ENCODE assay signal across 28 cellular contexts in the genomic region with DNA sequence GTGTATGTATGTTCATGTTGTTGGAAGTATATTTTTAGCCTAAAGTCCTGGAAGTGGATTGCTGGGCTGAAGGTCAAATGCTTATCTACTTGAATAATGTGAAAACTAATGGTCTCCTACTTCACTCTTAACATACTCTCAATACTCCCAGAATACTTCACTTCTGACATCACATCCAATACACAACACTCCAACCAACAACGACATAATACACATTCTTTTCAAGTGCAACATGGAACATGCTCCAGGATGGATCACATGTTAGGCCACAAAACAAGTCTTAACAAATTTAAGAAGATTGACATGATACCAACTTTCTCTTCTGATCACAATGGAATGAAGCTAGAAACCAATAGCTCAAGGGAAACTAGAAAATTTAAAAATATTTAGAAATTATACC.
"Had no signal": no experiment of that assay in that cellular context is flagged by ENCODE, and none has a peak within 500 bp of the region (broad histone marks: within the 10 kb centered on the region; RNA-seq: fewer than 3 reads in every experiment).

No MANE protein-coding gene starts in this region.

- H3K27ac ChIP-seq: WERI-Rb-1 had no signal

- H3K36me3 Mint-ChIP-seq: activated naive CD8-positive, alpha-beta T cell treated with anti-CD3 and anti-CD28 coated beads for 36 hours had no signal

- ATAC-seq: activated CD8-positive, alpha-beta T cell treated with anti-CD3 and anti-CD28 coated beads for 36 hours; K562 had no signal

- DNase-seq: activated CD4-positive, alpha-beta T cell treated with anti-CD3 and anti-CD28 coated beads, Interleukin-2, amount 10 ng/mL, durations not matched to agents 24 days and 14 days; activated CD4-positive, alpha-beta T cell treated with anti-CD3 and anti-CD28 coated beads, Interleukin-2, amount 50 U/mL, for 4 hours; activated CD4-positive, CD25-positive, alpha-beta regulatory T cell; activated CD8-positive, alpha-beta T cell treated with anti-CD3 and anti-CD28 coated beads for 36 hours; activated effector memory CD4-positive, alpha-beta T cell treated with anti-CD3 and anti-CD28 coated beads, Interleukin-2, amount 50 U/mL, for 16 hours; activated naive CD4-positive, alpha-beta T cell; activated naive CD4-positive, alpha-beta T cell treated with anti-CD3 and anti-CD28 coated beads, Interleukin-2, amount 50 U/mL, for 16 hours; activated naive CD8-positive, alpha-beta T cell treated with anti-CD3 and anti-CD28 coated beads for 36 hours; activated T-cell treated with anti-CD3 and anti-CD28 coated beads, Interleukin-2, amount 50 U/mL, for 1 hour; activated T-cell treated with anti-CD3 and anti-CD28 coated beads, Interleukin-2, amount 50 U/mL, for 72 hours; amniotic stem cell; aorta; central memory CD4-positive, alpha-beta T cell; NCI-H1105; NCI-H1417 treated with DMSO at 0.1 percent for 48 hours; NCI-H187 treated with DMSO at 0.1 percent for 48 hours; NCI-H2081; NCI-H345; NCI-H524 treated with DMSO at 0.1 percent for 48 hours; NK-92 treated with Interleukin-12 subunit alpha and Interleukin-12 subunit beta, amount 100 ng/mL, for 24 hours; Right ventricle myocardium superior; SW 1271; T-helper 1 cell; T-helper 2 cell; T-helper 9 cell; WERI-Rb-1 had no signal

- H3K4me3 Mint-ChIP-seq: activated CD4-positive, alpha-beta T cell treated with anti-CD3 and anti-CD28 coated beads, Interleukin-2, amount 10 ng/mL, durations not matched to agents 24 days and 14 days; activated CD8-positive, alpha-beta T cell treated with anti-CD3 and anti-CD28 coated beads for 36 hours; activated naive CD8-positive, alpha-beta T cell treated with anti-CD3 and anti-CD28 coated beads for 36 hours; activated T-helper 17 cell treated with anti-CD3 and anti-CD28 coated beads, Interleukin-2, amount 50 U/mL, for 72 hours had no signal

- FAIRE-seq: K562 had no signal

- H3K36me3 ChIP-seq: WERI-Rb-1 had no signal

- H3K4me3 ChIP-seq: K562 had no signal

- H3K27ac Mint-ChIP-seq: activated CD4-positive, alpha-beta T cell treated with anti-CD3 and anti-CD28 coated beads, Interleukin-2, amount 10 ng/mL, durations not matched to agents 24 days and 14 days; activated CD8-positive, alpha-beta T cell treated with anti-CD3 and anti-CD28 coated beads for 36 hours; activated naive CD8-positive, alpha-beta T cell treated with anti-CD3 and anti-CD28 coated beads for 36 hours; activated T-helper 17 cell treated with anti-CD3 and anti-CD28 coated beads, Interleukin-2, amount 50 U/mL, for 72 hours had no signal

- H3K9me3 Mint-ChIP-seq: activated CD4-positive, alpha-beta T cell treated with anti-CD3 and anti-CD28 coated beads, Interleukin-2, amount 10 ng/mL, durations not matched to agents 24 days and 14 days; activated CD8-positive, alpha-beta T cell treated with anti-CD3 and anti-CD28 coated beads for 36 hours; activated naive CD8-positive, alpha-beta T cell treated with anti-CD3 and anti-CD28 coated beads for 36 hours; activated T-cell treated with anti-CD3 and anti-CD28 coated beads, Interleukin-2, amount 50 U/mL, for 72 hours; activated T-helper 17 cell treated with anti-CD3 and anti-CD28 coated beads, Interleukin-2, amount 50 U/mL, for 72 hours had no signal

- H3K4me1 Mint-ChIP-seq: activated CD4-positive, alpha-beta T cell treated with anti-CD3 and anti-CD28 coated beads, Interleukin-2, amount 10 ng/mL, durations not matched to agents 24 days and 14 days; activated naive CD8-positive, alpha-beta T cell treated with anti-CD3 and anti-CD28 coated beads for 36 hours had no signal
